Comparison of ENCODE assay signal across 10 cellular contexts in the genomic region with DNA sequence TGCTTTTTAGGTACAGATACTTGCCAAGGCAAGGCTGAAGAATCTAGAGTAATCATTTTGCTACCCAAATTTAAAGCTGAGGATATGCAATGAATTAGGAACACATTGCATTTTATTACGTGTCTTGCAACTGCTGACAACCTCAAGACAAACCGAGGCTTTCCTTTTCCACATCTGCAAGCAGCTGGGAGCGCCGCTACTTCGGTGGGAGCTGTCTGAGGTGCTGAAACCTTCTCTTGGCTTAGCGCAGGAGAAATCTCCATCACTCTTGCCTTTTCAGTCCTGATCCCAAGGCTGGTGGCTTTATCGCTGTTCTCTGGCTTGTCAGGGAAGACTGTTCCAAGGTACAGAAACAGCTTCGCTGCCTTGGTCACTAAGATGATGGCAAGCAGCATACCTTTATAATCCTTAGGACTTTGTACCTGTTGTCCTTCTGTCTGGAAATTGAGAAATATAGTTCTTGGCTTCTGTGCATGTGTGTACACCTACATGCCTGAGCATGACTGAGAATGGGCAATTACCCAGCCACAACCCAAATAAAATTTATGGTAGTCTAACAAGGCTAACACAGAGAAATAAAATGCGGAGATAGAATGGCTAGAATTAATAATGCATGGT. TPM values are rescaled to one million over a fixed set of nuclear protein-coding genes. Genes with fewer than 3 reads are reported as not detected.
DNase-seq lines count a peak whose midpoint lies in the region; ATAC-seq and TF ChIP-seq lines count a peak whose summit lies in the region.
"Not testable (repeated sequence)": the region's sequence is repeated elsewhere in the genome, so short reads cannot be mapped to it uniquely, and the experiment has no call there.
"Had no signal": no experiment of that assay in that cellular context is flagged by ENCODE, and none has a peak within 500 bp of the region (broad histone marks: within the 10 kb centered on the region; RNA-seq: fewer than 3 reads in every experiment).

No MANE protein-coding gene starts in this region.

- H3K9me3 Mint-ChIP-seq in activated CD8-positive, alpha-beta memory T cell treated with anti-CD3 and anti-CD28 coated beads, Interleukin-2, amount 10 ng/mL, durations not matched to agents 7 days and 5 days (ENCODE audit: low read depth): not testable (repeated sequence)

- peaks cover 12% of the 10 kb centered on the region for H3K27me3 Mint-ChIP-seq in activated CD8-positive, alpha-beta memory T cell treated with anti-CD3 and anti-CD28 coated beads, Interleukin-2, amount 10 ng/mL, durations not matched to agents 7 days and 5 days

- CTCF ChIA-PET in activated CD8-positive, alpha-beta memory T cell treated with anti-CD3 and anti-CD28 coated beads, Interleukin-2, amount 10 ng/mL, durations not matched to agents 7 days and 5 days (lab: Charles Lee): not testable (repeated sequence)

- TF ChIP-seq RAD21 in Ishikawa (IDR thresholded peaks at IDR 0.05; ENCODE audit: low read depth): not testable (repeated sequence)

- not testable (repeated sequence) for H3K4me3 Mint-ChIP-seq in activated CD8-positive, alpha-beta memory T cell treated with anti-CD3 and anti-CD28 coated beads, Interleukin-2, amount 10 ng/mL, durations not matched to agents 7 days and 5 days

- not testable (repeated sequence) for H3K27ac Mint-ChIP-seq in activated CD8-positive, alpha-beta memory T cell treated with anti-CD3 and anti-CD28 coated beads, Interleukin-2, amount 10 ng/mL, durations not matched to agents 7 days and 5 days

- intact Hi-C loops in left cardiac atrium (cut with DNase I): not testable (repeated sequence)

- ATAC-seq in activated CD8-positive, alpha-beta memory T cell treated with anti-CD3 and anti-CD28 coated beads, Interleukin-2, amount 10 ng/mL, durations not matched to agents 7 days and 5 days: not testable (repeated sequence)
- peak; percentile 47 to 55 for ATAC-seq in left cardiac atrium

- H3K4me1 Mint-ChIP-seq in activated CD8-positive, alpha-beta memory T cell treated with anti-CD3 and anti-CD28 coated beads, Interleukin-2, amount 10 ng/mL, durations not matched to agents 7 days and 5 days: not testable (repeated sequence)

- DNase-seq in ELF-1 (ENCODE audit: low read depth, low spot score): peak; percentile 77
- peak; percentile 75 for DNase-seq in RKO (ENCODE audit: low spot score)
- DNase-seq in activated CD8-positive, alpha-beta memory T cell treated with anti-CD3 and anti-CD28 coated beads, Interleukin-2, amount 10 ng/mL, durations not matched to agents 7 days and 5 days: peak; percentile 44
- peak; percentile 37 for DNase-seq in dedifferentiated amniotic fluid mesenchymal stem cell (ENCODE audit: extremely low spot score)
- DNase-seq in left cardiac atrium: peak; percentile 54
- DNase-seq in mucosa of gallbladder (ENCODE audit: low spot score): peak; percentile 57
- DNase-seq in stromal cell of bone marrow (ENCODE audit: low read depth): peak; percentile 4

- not testable (repeated sequence) for H3K36me3 Mint-ChIP-seq in activated CD8-positive, alpha-beta memory T cell treated with anti-CD3 and anti-CD28 coated beads, Interleukin-2, amount 10 ng/mL, durations not matched to agents 7 days and 5 days

- TF ChIP-seq EP300 in Ishikawa (IDR thresholded peaks at IDR 0.05; ENCODE audit: borderline replicate concordance): not testable (repeated sequence)

TF ChIP-seq in Ishikawa, 13 proteins besides CTCF, POLR2A, EP300 and RAD21:
- TF ChIP-seq REST (IDR thresholded peaks at IDR 0.05; ENCODE audit: low read depth): peak; percentile 80

RNA-seq across cellular contexts. Expression of gene DPP6, which starts 3.4 kb away (rescaled TPM):
- total RNA-seq in activated CD8-positive, alpha-beta memory T cell treated with anti-CD3 and anti-CD28 coated beads, Interleukin-2, amount 10 ng/mL, durations not matched to agents 7 days and 5 days: not detected
- under 1 TPM; 0.42 to 0.56 TPM for total RNA-seq in left cardiac atrium
- 0.35 TPM for total RNA-seq in mucosa of gallbladder
- total RNA-seq: activated T-helper 1 cell treated with anti-CD3 and anti-CD28 coated beads, Interleukin-12 subunit alpha, Interleukin-12 subunit beta, Interleukin-2, Interleukin-4 antibody, amounts not matched to agents 30 ng/mL and 10 ng/mL and 1 ng/mL, durations not matched to agents 14 hours and 24 hours and 36 hours; right lobe of liver had no signal

Comparison
In these comparisons a context has a peak if more than half of its experiments do, and no peak if none do; other contexts are left out.
1. DNase-seq: peak in every context shown above with its lines; median percentile 77 in ELF-1; 75 in RKO; 57 in mucosa of gallbladder; 54 in left cardiac atrium; 44 in activated CD8-positive, alpha-beta memory T cell treated with anti-CD3 and anti-CD28 coated beads, Interleukin-2, amount 10 ng/mL, durations not matched to agents 7 days and 5 days; 37 in dedifferentiated amniotic fluid mesenchymal stem cell; 4 in stromal cell of bone marrow.